In genomic region chr11:117618956-117619355, GRCh38 we compare ENCODE assay signal across 12 cellular contexts.
DNase-seq lines count a peak whose midpoint lies in the region; ATAC-seq, FAIRE-seq and TF ChIP-seq lines count a peak whose summit lies in the region.
"Had no signal": no experiment of that assay in that cellular context is flagged by ENCODE, and none has a peak within 500 bp of the region (broad histone marks: within the 10 kb centered on the region; RNA-seq: fewer than 3 reads in every experiment).

No MANE protein-coding gene starts in this region.

- H3K79me2 ChIP-seq in H1 (ENCODE audit: control insufficient read depth in 1 of 2, insufficient read depth in 2 of 2, low read length in 2 of 2) = no peaks in the 10 kb centered on the region

- no peaks in the 10 kb centered on the region for H3K36me3 ChIP-seq in H1 (ENCODE audit: control insufficient read depth in 2 of 4, insufficient read depth in 4 of 4, low read length in 3 of 4)
- H3K36me3 ChIP-seq in sigmoid colon = no peaks in the 10 kb centered on the region

- peak; percentile 12 for DNase-seq in NCI-H2029 (lab: John Stamatoyannopoulos, UW)
- no peak for DNase-seq in NCI-H2029 treated with DMSO at 0.1 percent for 48 hours (lab: John Stamatoyannopoulos, UW)
- peak; percentile 95 to 99 for DNase-seq in NCI-H446 (lab: John Stamatoyannopoulos, UW)
- DNase-seq in H1 (ENCODE audit: low read depth in 1 of 2, low spot score in 2 of 2) = peak in 1 of 2 experiments; percentile 60
- peak; percentile 57 for DNase-seq in sigmoid colon
- DNase-seq in activated CD4-positive, alpha-beta T cell treated with anti-CD3 and anti-CD28 coated beads for 48 hours = no peak
- DNase-seq in superior temporal gyrus (ENCODE audit: extremely low spot score) = no peak
- DNase-seq: activated CD8-positive, alpha-beta memory T cell treated with anti-CD3 and anti-CD28 coated beads, Interleukin-2, amount 50 U/mL, for 4 hours; effector memory CD8-positive, alpha-beta T cell had no signal

- H3K23ac ChIP-seq in H1 (ENCODE audit: insufficient read length) = no peak overlapping the region

- POLR2A ChIA-PET in H1 (lab: Charles Lee; ENCODE audit: partially characterized antibody) = no interaction called here

- intact Hi-C loops in sigmoid colon (cut with DNase I) = no loop called here

- H3K27ac ChIP-seq in H1 (ENCODE audit: low read depth, low read length) = no peak overlapping the region
- no peak overlapping the region for H3K27ac ChIP-seq in sigmoid colon
- H3K27ac ChIP-seq: skin epidermis had no signal

- TF ChIP-seq POLR2A in H1 (IDR thresholded peaks at IDR 0.05; ENCODE audit: control extremely low read depth in 1 of 2, low read depth in 2 of 2, low read length in 2 of 2) (no peak), sigmoid colon (IDR thresholded peaks at IDR 0.05) (no peak)

- no peak overlapping the region for H2BK120ac ChIP-seq in H1 (replicated peaks; ENCODE audit: low read depth, low read length)

- peak overlapping the region; percentile 46; the same call in 1 of the 2 replicates for H2BK12ac ChIP-seq in H1 (ENCODE audit: low read depth, low read length)

- FAIRE-seq in H1 (lab: Jason Lieb, UNC) = peak; percentile 36
- FAIRE-seq: A204.1 had no signal

- no peak for ATAC-seq in GM21390 (IDR thresholded peaks at IDR 0.05; ENCODE audit: unreplicated experiment)
- ATAC-seq: effector memory CD8-positive, alpha-beta T cell had no signal

- TF ChIP-seq RAD21 in H1 (IDR thresholded peaks at IDR 0.05 in 1 of 2, conservative IDR thresholded peaks at IDR 0.05 in 1 of 2; ENCODE audit: low read depth in 2 of 2, low read length in 2 of 2) = peak; percentile 51 to 70

- H3K23me2 ChIP-seq in H1 (ENCODE audit: low read depth, low read length) = no peaks in the 10 kb centered on the region; the same call in 1 of the 2 replicates

- no peak overlapping the region for H3K4ac ChIP-seq in H1 (replicated peaks; ENCODE audit: insufficient read length, low read depth, low read length)

- H3K4me1 ChIP-seq in H1 (replicated peaks in 1 of 4; ENCODE audit: control insufficient read depth in 3 of 4, insufficient read depth in 4 of 4, low read length in 3 of 4) (peaks cover 0 to 17% (median 13%) of the 10 kb centered on the region in 4 experiments; a peak in 5 of 7 replicates), sigmoid colon (no peaks in the 10 kb centered on the region)

- H2BK15ac ChIP-seq in H1 (ENCODE audit: low read length) = peak overlapping the region; percentile 89; the same call in 1 of the 2 replicates

- H2BK20ac ChIP-seq in H1 (ENCODE audit: low read length) = no peak overlapping the region

- 71% methylated on average over 8 of the region's 8 CpGs; no CpG with 5 or more reads in 1 of the 2 experiments for WGBS in H1 (ENCODE audit: extremely low coverage in 1 of 2, insufficient coverage in 1 of 2, insufficient read length in 1 of 2, insufficient replicate concordance in 2 of 2, low coverage in 1 of 2, low lambda C conversion rate in 2 of 2, missing lambda C conversion rate in 1 of 2), 2 experiments
- 64 to 72% methylated on average over 8 of the region's 8 CpGs for WGBS in sigmoid colon, 2 donors

- H2BK5ac ChIP-seq in H1 (ENCODE audit: low read depth, low read length) = no peak overlapping the region

- no peaks in the 10 kb centered on the region for H3K79me1 ChIP-seq in H1 (ENCODE audit: low read depth, low read length)

- H3K9ac ChIP-seq in H1 (replicated peaks in 1 of 4; ENCODE audit: extremely low read depth in 1 of 4, low read depth in 3 of 4, low read length in 3 of 4) = no peak overlapping the region

- no peak overlapping the region for H3K14ac ChIP-seq in H1 (ENCODE audit: insufficient read length)

- CTCF ChIA-PET in H1 (lab: Charles Lee; ENCODE audit: partially characterized antibody) = interaction anchor here (0.6 to 11.2 kb wide), 22 partner anchors 7 to 1045 kb away, joined by 3 to 142 read pairs (median 4); no protein-coding TSS in a partner anchor

- no peak overlapping the region for H2AFZ ChIP-seq in H1 (ENCODE audit: low read length)

- H3K27me3 ChIP-seq in H1 (replicated peaks in 1 of 4; ENCODE audit: control insufficient read depth in 3 of 4, extremely low read depth in 1 of 4, insufficient read depth in 3 of 4, low read length in 3 of 4) = no peaks in the 10 kb centered on the region
- H3K27me3 ChIP-seq in sigmoid colon = no peaks in the 10 kb centered on the region

- no peak for TF ChIP-seq EP300 in H1 (IDR thresholded peaks at IDR 0.05; ENCODE audit: borderline replicate concordance in 1 of 2, low read depth in 2 of 2, low read length in 2 of 2)
- TF ChIP-seq EP300 in sigmoid colon (IDR thresholded peaks at IDR 0.05) = no peak

- no peak overlapping the region for H4K8ac ChIP-seq in H1 (ENCODE audit: extremely low read depth, insufficient read depth, low read length)

- H3K56ac ChIP-seq in H1 (replicated peaks; ENCODE audit: insufficient read length, low read depth, low read length) = no peak overlapping the region

- peaks cover 0 to 5% of the 10 kb centered on the region in 2 experiments; a peak in 2 of 4 replicates for H3K9me3 ChIP-seq in H1 (ENCODE audit: insufficient read depth in 2 of 2, low read depth in 1 of 2, low read length in 1 of 2)
- H3K9me3 ChIP-seq in sigmoid colon = peaks cover 0 to 3% (median 0%) of the 10 kb centered on the region in 4 donors

- no peaks in the 10 kb centered on the region for H4K20me1 ChIP-seq in H1 (replicated peaks in 1 of 2; ENCODE audit: control insufficient read depth in 1 of 2, insufficient read depth in 2 of 2, low read length in 2 of 2)

- TF ChIP-seq CTCF in H1 (IDR thresholded peaks at IDR 0.05; ENCODE audit: control extremely low read depth in 1 of 3, insufficient read depth in 1 of 3, low read depth in 1 of 3, low read length in 3 of 3) = peak; percentile 55 to 64 (median 64)
- TF ChIP-seq CTCF in sigmoid colon (IDR thresholded peaks at IDR 0.05) = no peak

- peak overlapping the region; percentile 49; the same call in 1 of the 2 replicates for H3K18ac ChIP-seq in H1 (ENCODE audit: extremely low read depth, low read length)

- no peak overlapping the region for H3K4me3 ChIP-seq in H1 (ENCODE audit: extremely low read depth in 1 of 4, insufficient read depth in 2 of 4, low read depth in 3 of 4, low read length in 4 of 4)
- no peak overlapping the region for H3K4me3 ChIP-seq in sigmoid colon
- H3K4me3 ChIP-seq: skin epidermis had no signal

- H4K5ac ChIP-seq in H1 (ENCODE audit: insufficient read length, low read depth, low read length) = no peak overlapping the region

- H3K4me2 ChIP-seq in H1 (ENCODE audit: insufficient read depth in 1 of 2, low read depth in 2 of 2, low read length in 2 of 2) = no peak overlapping the region

- H2AK5ac ChIP-seq in H1 (ENCODE audit: low read depth, low read length) = no peak overlapping the region

- H4K91ac ChIP-seq in H1 (replicated peaks; ENCODE audit: insufficient read length, low read length) = no peak overlapping the region

TF ChIP-seq in H1, 55 proteins besides CTCF, POLR2A, EP300 and RAD21:
- TF ChIP-seq NRF1 (IDR thresholded peaks at IDR 0.05; ENCODE audit: low read depth, low read length) = no peak
- TF ChIP-seq SAP30 (IDR thresholded peaks at IDR 0.05; ENCODE audit: insufficient read depth, insufficient replicate concordance, low read length) = no peak
- TF ChIP-seq KDM1A (IDR thresholded peaks at IDR 0.05; ENCODE audit: borderline replicate concordance, low read length) = no peak
- peak; percentile 18; the same call in 1 of the 2 replicates for TF ChIP-seq YY1 (IDR thresholded peaks at IDR 0.05; ENCODE audit: low read depth, low read length)
- no peak for TF ChIP-seq CBX8 (IDR thresholded peaks at IDR 0.05; ENCODE audit: borderline replicate concordance, low read depth, low read length)
- TF ChIP-seq PHF8 (conservative IDR thresholded peaks at IDR 0.05; ENCODE audit: low read depth, low read length) = no peak
- no peak for TF ChIP-seq TAF1 (IDR thresholded peaks at IDR 0.05; ENCODE audit: low read depth, low read length)
- TF ChIP-seq RFX5 (IDR thresholded peaks at IDR 0.05; ENCODE audit: borderline replicate concordance, low read depth, low read length) = no peak

Comparison
In these comparisons a context has a peak if more than half of its experiments do, and no peak if none do; other contexts are left out.
1. DNase-seq: peak in NCI-H2029 (single experiment), NCI-H446 (2 of 2) and sigmoid colon (single experiment); none in NCI-H2029 treated with DMSO at 0.1 percent for 48 hours (single experiment), activated CD4-positive, alpha-beta T cell treated with anti-CD3 and anti-CD28 coated beads for 48 hours (single experiment) and superior temporal gyrus (single experiment).
2. CTCF ChIP-seq: peak in H1 (3 of 3); none in sigmoid colon (0 of 4).